In genomic region chr6:130865793-130866192, GRCh38 we compare ENCODE assay signal across 21 cellular contexts. TPM values are rescaled to one million over a fixed set of nuclear protein-coding genes. Genes with fewer than 3 reads are reported as not detected.
DNase-seq lines count a peak whose midpoint lies in the region; ATAC-seq and TF ChIP-seq lines count a peak whose summit lies in the region.
"Had no signal": no experiment of that assay in that cellular context is flagged by ENCODE, and none has a peak within 500 bp of the region (broad histone marks: within the 10 kb centered on the region; RNA-seq: fewer than 3 reads in every experiment).

No MANE protein-coding gene starts in this region.

- H3K4me3 ChIP-seq in KMS-11 (IDR thresholded peaks at IDR 0.05; ENCODE audit: insufficient read depth, low read depth, low read length) (no peak overlapping the region), MM.1S (ENCODE audit: low read length) (peak overlapping the region; percentile 38; the same call in 1 of the 2 replicates)
- H3K4me3 ChIP-seq: GM23338 had no signal

- no peak overlapping the region for H3K4me3 Mint-ChIP-seq in WTC11
- no peak overlapping the region for H3K4me3 Mint-ChIP-seq in activated CD4-positive, alpha-beta T cell treated with anti-CD3 and anti-CD28 coated beads for 36 hours
- H3K4me3 Mint-ChIP-seq: CD4-positive, alpha-beta memory T cell; GM23338; H9 had no signal

- no peaks in the 10 kb centered on the region for H4K20me1 ChIP-seq in KMS-11 (ENCODE audit: insufficient read depth)
- H4K20me1 ChIP-seq in MM.1S (ENCODE audit: insufficient read depth, low read length) = no peaks in the 10 kb centered on the region

- intact Hi-C loops in activated CD4-positive, alpha-beta T cell treated with anti-CD3 and anti-CD28 coated beads for 36 hours (cut with DNase I, micrococcal nuclease) = no loop called here

- POLR2A ChIA-PET in WTC11 (lab: Charles Lee) = no interaction called here
- POLR2A ChIA-PET in activated CD4-positive, alpha-beta T cell treated with anti-CD3 and anti-CD28 coated beads for 36 hours (lab: Charles Lee) = no interaction called here

- ATAC-seq in WTC11 = no peak
- no peak for ATAC-seq in activated CD4-positive, alpha-beta T cell treated with anti-CD3 and anti-CD28 coated beads for 36 hours
- ATAC-seq in HG02623 (IDR thresholded peaks at IDR 0.05; ENCODE audit: unreplicated experiment) = no peak
- no peak for ATAC-seq in HG03469 (IDR thresholded peaks at IDR 0.05; ENCODE audit: unreplicated experiment)
- ATAC-seq: GM23338, HCT116 had no signal

- no peaks in the 10 kb centered on the region for H3K36me3 ChIP-seq in KMS-11 (ENCODE audit: insufficient read depth)
- no peaks in the 10 kb centered on the region for H3K36me3 ChIP-seq in MM.1S (replicated peaks; ENCODE audit: insufficient read depth, low read length)

- TF ChIP-seq CTCF in KMS-11 (conservative IDR thresholded peaks at IDR 0.05; ENCODE audit: low read depth, low read length) (no peak), MM.1S (IDR thresholded peaks at IDR 0.05; ENCODE audit: low read length) (peak; percentile 29), WTC11 (IDR thresholded peaks at IDR 0.05) (no peak)

- CTCF ChIA-PET in WTC11 (lab: Charles Lee) = no interaction called here
- CTCF ChIA-PET in activated CD4-positive, alpha-beta T cell treated with anti-CD3 and anti-CD28 coated beads for 36 hours (lab: Charles Lee) = no interaction called here

- DNase-seq in MM.1S = peak; percentile 86
- DNase-seq in WTC11 (ENCODE audit: low spot score) = no peak
- DNase-seq in activated CD4-positive, alpha-beta T cell treated with anti-CD3 and anti-CD28 coated beads for 36 hours = no peak
- DNase-seq: C1 segment of cervical spinal cord; Calu3; CD4-positive, alpha-beta memory T cell; COR-L47; DMS53; DMS79 treated with DMSO at 0.1 percent for 48 hours; GF-D8; H9 had no signal

- H3K9me3 Mint-ChIP-seq in WTC11 = no peaks in the 10 kb centered on the region
- H3K9me3 Mint-ChIP-seq in activated CD4-positive, alpha-beta T cell treated with anti-CD3 and anti-CD28 coated beads for 36 hours (ENCODE audit: low read depth) = no peaks in the 10 kb centered on the region
- H3K9me3 Mint-ChIP-seq: CD4-positive, alpha-beta memory T cell; GM23338; H9 had no signal

- no peaks in the 10 kb centered on the region for H3K9me3 ChIP-seq in MM.1S (replicated peaks; ENCODE audit: insufficient read depth, low read length)

- H3K27me3 Mint-ChIP-seq in WTC11 (ENCODE audit: low read depth) = no peaks in the 10 kb centered on the region
- H3K27me3 Mint-ChIP-seq in activated CD4-positive, alpha-beta T cell treated with anti-CD3 and anti-CD28 coated beads for 36 hours = no peaks in the 10 kb centered on the region

- peaks cover 15% of the 10 kb centered on the region for H3K4me1 Mint-ChIP-seq in WTC11
- H3K4me1 Mint-ChIP-seq in activated CD4-positive, alpha-beta T cell treated with anti-CD3 and anti-CD28 coated beads for 36 hours = no peaks in the 10 kb centered on the region
- H3K4me1 Mint-ChIP-seq: CD4-positive, alpha-beta memory T cell had no signal

- H3K9ac ChIP-seq in KMS-11 (peak overlapping the region; percentile 31; the same call in 1 of the 2 replicates), MM.1S (ENCODE audit: low read length) (peak overlapping the region; percentile 58; the same call in 1 of the 2 replicates)

- H3F3A ChIP-seq in MM.1S (ENCODE audit: insufficient read depth, low read length) = peaks cover 12% of the 10 kb centered on the region

- H3K4me1 ChIP-seq in KMS-11 (ENCODE audit: low read depth, poor library complexity, severe bottlenecking) (peaks cover 81% of the 10 kb centered on the region), MM.1S (ENCODE audit: low read length) (peaks cover 39% of the 10 kb centered on the region)

- H3K4me2 ChIP-seq in KMS-11 (peak overlapping the region; percentile 68), MM.1S (ENCODE audit: low read depth, low read length) (peak overlapping the region; percentile 51)
- H3K4me2 ChIP-seq: GM23338 had no signal

- H2AFZ ChIP-seq in KMS-11 (ENCODE audit: low read depth) (no peak overlapping the region), MM.1S (ENCODE audit: low read length) (peak overlapping the region; percentile 24; the same call in 1 of the 2 replicates)
- H2AFZ ChIP-seq: GM23338 had no signal

- H3K9me2 ChIP-seq in MM.1S (replicated peaks; ENCODE audit: insufficient read depth, low read length) = no peaks in the 10 kb centered on the region

- no peaks in the 10 kb centered on the region for H3K27me3 ChIP-seq in KMS-11 (ENCODE audit: insufficient read depth, low read depth)
- no peaks in the 10 kb centered on the region for H3K27me3 ChIP-seq in MM.1S (replicated peaks; ENCODE audit: insufficient read depth, low read length)

- peak overlapping the region; percentile 35; the same call in 1 of the 2 replicates for H3K27ac Mint-ChIP-seq in WTC11
- no peak overlapping the region for H3K27ac Mint-ChIP-seq in activated CD4-positive, alpha-beta T cell treated with anti-CD3 and anti-CD28 coated beads for 36 hours
- H3K27ac Mint-ChIP-seq: CD4-positive, alpha-beta memory T cell; GM23338; H9 had no signal

- H3K27ac ChIP-seq in KMS-11 = peak overlapping the region; percentile 69
- H3K27ac ChIP-seq in MM.1S (ENCODE audit: low read length) = peak overlapping the region; percentile 78

- H3K79me2 ChIP-seq in KMS-11 (ENCODE audit: insufficient read depth, low read depth) (no peaks in the 10 kb centered on the region), MM.1S (ENCODE audit: low read length) (no peaks in the 10 kb centered on the region)

- H3K36me3 Mint-ChIP-seq in WTC11 = peaks cover 21% of the 10 kb centered on the region; the same call in 1 of the 2 replicates
- H3K36me3 Mint-ChIP-seq in activated CD4-positive, alpha-beta T cell treated with anti-CD3 and anti-CD28 coated beads for 36 hours (ENCODE audit: low read depth) = peaks cover 3% of the 10 kb centered on the region

TF ChIP-seq in WTC11, 78 proteins besides CTCF, POLR2A, EP300 and RAD21:
- TF ChIP-seq ZNF671 (CRISPR knock-in tag; IDR thresholded peaks at IDR 0.05) (no peak), FOXJ3 (CRISPR knock-in tag; IDR thresholded peaks at IDR 0.05; ENCODE audit: borderline replicate concordance) (no peak), ZNF232 (CRISPR knock-in tag; IDR thresholded peaks at IDR 0.05) (no peak), ERG (CRISPR knock-in tag; IDR thresholded peaks at IDR 0.05) (no peak), TCF7 (CRISPR knock-in tag; IDR thresholded peaks at IDR 0.05; ENCODE audit: low read depth) (no peak), OVOL2 (CRISPR knock-in tag; IDR thresholded peaks at IDR 0.05; ENCODE audit: borderline replicate concordance) (no peak), RORB (CRISPR knock-in tag; IDR thresholded peaks at IDR 0.05) (no peak), JAZF1 (CRISPR knock-in tag; IDR thresholded peaks at IDR 0.05) (no peak)

RNA-seq across cellular contexts. Expression of gene SMLR1, which starts 38.6 kb away (rescaled TPM):
- total RNA-seq in WTC11 (2021) = not detected in 3 replicates
- not detected for total RNA-seq in activated CD4-positive, alpha-beta T cell treated with anti-CD3 and anti-CD28 coated beads for 36 hours
- total RNA-seq: A172; A673; Calu3; CD4-positive, alpha-beta memory T cell; Daoy; G401; GM23338; H4; H9 had no signal
